ENCODE assay signal across 1 cellular context in genomic region chr22:19679476-19680099, GRCh38.
TF ChIP-seq lines count a peak whose summit lies in the region.

No MANE protein-coding gene starts in this region.

TF ChIP-seq in K562, 482 proteins besides CTCF, POLR2A, EP300 and RAD21 (continued from another document and continues in another):
- TF ChIP-seq RERE (CRISPR knock-in tag; IDR thresholded peaks at IDR 0.05; ENCODE audit: borderline replicate concordance): no peak
- peak; percentile 18 for TF ChIP-seq ZNF699 (CRISPR knock-in tag; IDR thresholded peaks at IDR 0.05; ENCODE audit: insufficient replicate concordance)
- no peak for TF ChIP-seq ZNF263 (CRISPR knock-in tag; IDR thresholded peaks at IDR 0.05; ENCODE audit: borderline replicate concordance)
- peak; percentile 67; the same call in 1 of the 2 replicates for TF ChIP-seq HIVEP1 (CRISPR knock-in tag; IDR thresholded peaks at IDR 0.05)
- TF ChIP-seq SAFB (IDR thresholded peaks at IDR 0.05; ENCODE audit: borderline replicate concordance, low read depth, low read length): no peak
- TF ChIP-seq USF2 (CRISPR knock-in tag; IDR thresholded peaks at IDR 0.05): no peak
- TF ChIP-seq BRD9 (IDR thresholded peaks at IDR 0.05; ENCODE audit: low read depth, partially characterized antibody): peak; percentile 15
- peak; percentile 68 for TF ChIP-seq JUND (IDR thresholded peaks at IDR 0.05; ENCODE audit: borderline replicate concordance, low read depth, low read length)
- TF ChIP-seq JUND (tag; IDR thresholded peaks at IDR 0.05; ENCODE audit: borderline replicate concordance, low read depth, low read length): peak; percentile 58; the same call in 1 of the 3 replicates
- peak; percentile 99 for TF ChIP-seq SMC3 (conservative IDR thresholded peaks at IDR 0.05; ENCODE audit: insufficient read depth, low read depth, low read length)
- no peak; the same call in 1 of the 2 replicates for TF ChIP-seq TAL1 (IDR thresholded peaks at IDR 0.05)
- TF ChIP-seq ETV1 (tag; conservative IDR thresholded peaks at IDR 0.05; ENCODE audit: low read depth): no peak
- no peak for TF ChIP-seq ZNF584 (CRISPR knock-in tag; IDR thresholded peaks at IDR 0.05; ENCODE audit: low read depth)
- TF ChIP-seq SETDB1 (IDR thresholded peaks at IDR 0.05; ENCODE audit: low read length): peak; percentile 33
- no peak for TF ChIP-seq HLTF (IDR thresholded peaks at IDR 0.05)
- no peak for TF ChIP-seq TAF7 (tag; IDR thresholded peaks at IDR 0.05)
- TF ChIP-seq AFF4 (CRISPR knock-in tag; IDR thresholded peaks at IDR 0.05): no peak; the same call in none of the 2 replicates
- TF ChIP-seq MYC (IDR thresholded peaks at IDR 0.05; ENCODE audit: low read depth, low read length): peak; percentile 82
- TF ChIP-seq MYC (CRISPR knock-in tag; IDR thresholded peaks at IDR 0.05; ENCODE audit: borderline replicate concordance, low read depth): peak; percentile 77
- TF ChIP-seq SMARCB1 (IDR thresholded peaks at IDR 0.05; ENCODE audit: insufficient read length, low read depth): no peak
- TF ChIP-seq JUN (IDR thresholded peaks at IDR 0.05; ENCODE audit: borderline replicate concordance, low read depth, low read length): peak; percentile 51; the same call in 1 of the 2 replicates
- TF ChIP-seq JUN (CRISPR knock-in tag; IDR thresholded peaks at IDR 0.05; ENCODE audit: borderline replicate concordance): no peak
- no peak for TF ChIP-seq THRAP3 (IDR thresholded peaks at IDR 0.05; ENCODE audit: borderline replicate concordance)
- no peak; the same call in 1 of the 2 replicates for TF ChIP-seq CREB3 (tag; conservative IDR thresholded peaks at IDR 0.05; ENCODE audit: low read depth)
- no peak for TF ChIP-seq ZNF12 (CRISPR knock-in tag; IDR thresholded peaks at IDR 0.05)
- peak; percentile 17; the same call in 1 of the 2 replicates for TF ChIP-seq TCF7 (IDR thresholded peaks at IDR 0.05; ENCODE audit: borderline replicate concordance)
- TF ChIP-seq LARP7 (IDR thresholded peaks at IDR 0.05): no peak
- peak; percentile 71 for TF ChIP-seq SMAD4 (CRISPR knock-in tag; conservative IDR thresholded peaks at IDR 0.05)
- no peak for TF ChIP-seq CHD2 (IDR thresholded peaks at IDR 0.05; ENCODE audit: low read depth, low read length)
- TF ChIP-seq E2F3 (CRISPR knock-in tag; IDR thresholded peaks at IDR 0.05): no peak
- no peak for TF ChIP-seq ZFP1 (CRISPR knock-in tag; IDR thresholded peaks at IDR 0.05)
- no peak for TF ChIP-seq ZNF512 (tag; IDR thresholded peaks at IDR 0.05)
- no peak for TF ChIP-seq MIER1 (IDR thresholded peaks at IDR 0.05; ENCODE audit: low read depth)
- no peak for TF ChIP-seq BRF2 (IDR thresholded peaks at IDR 0.05; ENCODE audit: borderline replicate concordance, insufficient read depth, insufficient read length)
- TF ChIP-seq TBL1XR1 (IDR thresholded peaks at IDR 0.05; ENCODE audit: low read length in 2 of 2): peak in 1 of 2 experiments; percentile 87; a peak in 1 of 4 replicates
- peak; percentile 6 for TF ChIP-seq ZFP36 (IDR thresholded peaks at IDR 0.05; ENCODE audit: low read depth, low read length, partially characterized antibody)
- peak; percentile 31; the same call in 1 of the 2 replicates for TF ChIP-seq SMARCA4 (IDR thresholded peaks at IDR 0.05)
- no peak for TF ChIP-seq ZBTB11 (CRISPR knock-in tag; IDR thresholded peaks at IDR 0.05)
- TF ChIP-seq RFX5 (IDR thresholded peaks at IDR 0.05; ENCODE audit: low read depth, low read length): no peak
- no peak for TF ChIP-seq BDP1 (IDR thresholded peaks at IDR 0.05; ENCODE audit: insufficient read depth, insufficient read length)
- no peak for TF ChIP-seq FOS (IDR thresholded peaks at IDR 0.05; ENCODE audit: extremely low read depth, insufficient read length)
- no peak for TF ChIP-seq KAT8 (IDR thresholded peaks at IDR 0.05; ENCODE audit: low read depth)
- TF ChIP-seq ZNF431 (CRISPR knock-in tag; IDR thresholded peaks at IDR 0.05): no peak
- no peak for TF ChIP-seq CCNT2 (IDR thresholded peaks at IDR 0.05; ENCODE audit: borderline replicate concordance, extremely low read depth, insufficient read length, low read depth, low read length)
- no peak for TF ChIP-seq SAFB2 (IDR thresholded peaks at IDR 0.05; ENCODE audit: borderline replicate concordance, low read depth, low read length, severe bottlenecking)
- TF ChIP-seq GTF2B (IDR thresholded peaks at IDR 0.05; ENCODE audit: extremely low read depth, insufficient read length): no peak
- TF ChIP-seq ZNF507 (tag; conservative IDR thresholded peaks at IDR 0.05): no peak
- TF ChIP-seq ZNF778 (CRISPR knock-in tag; IDR thresholded peaks at IDR 0.05): no peak
- TF ChIP-seq DNMT1 (IDR thresholded peaks at IDR 0.05): peak; percentile 95
- no peak for TF ChIP-seq IRF2 (CRISPR knock-in tag; IDR thresholded peaks at IDR 0.05)
- no peak for TF ChIP-seq NCOA4 (IDR thresholded peaks at IDR 0.05; ENCODE audit: partially characterized antibody)
- peak; percentile 14; the same call in 1 of the 2 replicates for TF ChIP-seq MTA1 (IDR thresholded peaks at IDR 0.05; ENCODE audit: borderline replicate concordance)
- TF ChIP-seq EGR1 (conservative IDR thresholded peaks at IDR 0.05): peak; percentile 36
- no peak for TF ChIP-seq ZNF324 (CRISPR knock-in tag; IDR thresholded peaks at IDR 0.05)
